In genomic region chr13:98371624-98372023, GRCh38 we compare ENCODE assay signal across 24 cellular contexts.
DNase-seq lines count a peak whose midpoint lies in the region; ATAC-seq and TF ChIP-seq lines count a peak whose summit lies in the region.
"Had no signal": no experiment of that assay in that cellular context is flagged by ENCODE, and none has a peak within 500 bp of the region (broad histone marks: within the 10 kb centered on the region; RNA-seq: fewer than 3 reads in every experiment).

No MANE protein-coding gene starts in this region.

- H3K9ac ChIP-seq in colonic mucosa (ENCODE audit: low read depth in 2 of 2, low read length in 2 of 2): no peak overlapping the region

- H3K4me3 Mint-ChIP-seq in nephron: peak overlapping the region in 2 of 3 experiments; percentile 43 to 52
- H3K4me3 Mint-ChIP-seq in CD4-positive, alpha-beta T cell: no peak overlapping the region
- H3K4me3 Mint-ChIP-seq: activated B cell treated with CpG ODN at 0.5 μM for 24 hours; neural crest cell; T-helper 2 cell treated with Interferon-gamma antibody and Interleukin-4, amounts not matched to agents 5 μg/mL and 100 μg/mL, for 36 hours had no signal

- H3K27ac ChIP-seq in right atrium auricular region (no peak overlapping the region), colonic mucosa (peak overlapping the region; percentile 27), transverse colon (peak overlapping the region; percentile 34 to 67 (median 58))
- no peak overlapping the region for H3K27ac ChIP-seq in CD4-positive, alpha-beta T cell (ENCODE audit: low read depth, low read length)
- H3K27ac ChIP-seq: A549, brain microvascular endothelial cell, RWPE1 had no signal

- no peak for DNase-seq in left ventricle myocardium superior
- DNase-seq in right atrium auricular region (ENCODE audit: low spot score): no peak
- DNase-seq in colonic mucosa: no peak
- DNase-seq in transverse colon: no peak
- no peak for DNase-seq in GF-D8 (lab: John Stamatoyannopoulos, UW)
- DNase-seq in CD4-positive, alpha-beta T cell: no peak
- DNase-seq: activated B cell treated with CpG ODN at 0.5 μM for 24 hours; activated CD4-positive, alpha-beta T cell treated with anti-CD3 and anti-CD28 coated beads, Interleukin-2, amount 50 U/mL, for 48 hours; activated effector memory CD4-positive, alpha-beta T cell treated with Interleukin-2 at 50 U/mL for 16 hours; COR-L47; DMS79; effector memory CD4-positive, alpha-beta T cell; NCI-H69; stimulated activated CD4-positive, alpha-beta T cell treated with anti-CD3 and anti-CD28 coated beads, Interleukin-12 subunit alpha, Interleukin-12 subunit beta, amount 100 ng/mL, for 4 hours had no signal

- peaks cover 4% of the 10 kb centered on the region for H3K27me3 Mint-ChIP-seq in nephron (ENCODE audit: low read depth)
- H3K27me3 Mint-ChIP-seq in CD4-positive, alpha-beta T cell: peaks cover 21% of the 10 kb centered on the region

- H3K4me1 ChIP-seq in right atrium auricular region (peaks cover 0 to 14% of the 10 kb centered on the region in 2 donors), colonic mucosa (no peaks in the 10 kb centered on the region), transverse colon (peaks cover 0 to 10% (median 3%) of the 10 kb centered on the region in 4 donors)
- H3K4me1 ChIP-seq: A549 had no signal

- H3K36me3 Mint-ChIP-seq in nephron (ENCODE audit: low read depth): peaks cover 83% of the 10 kb centered on the region
- H3K36me3 Mint-ChIP-seq in CD4-positive, alpha-beta T cell (ENCODE audit: low read depth): no peaks in the 10 kb centered on the region

- peaks cover 39% of the 10 kb centered on the region for H3K4me1 Mint-ChIP-seq in nephron
- no peaks in the 10 kb centered on the region for H3K4me1 Mint-ChIP-seq in CD4-positive, alpha-beta T cell (ENCODE audit: low read depth)
- H3K4me1 Mint-ChIP-seq: activated B cell treated with CpG ODN at 0.5 μM for 24 hours had no signal

- H3K4me3 ChIP-seq in right atrium auricular region (no peak overlapping the region), colonic mucosa (no peak overlapping the region), transverse colon (no peak overlapping the region)
- H3K4me3 ChIP-seq: A549, psoas muscle had no signal

- H3K9me3 Mint-ChIP-seq in nephron: peaks cover 13% of the 10 kb centered on the region
- peaks cover 3% of the 10 kb centered on the region for H3K9me3 Mint-ChIP-seq in CD4-positive, alpha-beta T cell

- no peak for TF ChIP-seq EP300 in transverse colon (IDR thresholded peaks at IDR 0.05; ENCODE audit: low read depth)

- in situ Hi-C loops in transverse colon (cut with MboI; ENCODE audit: low pct_ligation_motif_present in 1 of 4, low pct_unique_long_range_greater_than_20kb in 1 of 4, low sequenced_read_pairs in 3 of 4): no loop called here

- TF ChIP-seq POLR2A in transverse colon (IDR thresholded peaks at IDR 0.05): no peak

- CTCF ChIA-PET in CD4-positive, alpha-beta T cell (lab: Charles Lee): interaction anchor here (0.7 kb wide), 1 partner anchor 269 kb away, joined by 4 read pairs; no protein-coding TSS in a partner anchor

- peak overlapping the region; percentile 74 to 82 (median 81) for H3K27ac Mint-ChIP-seq in nephron
- H3K27ac Mint-ChIP-seq in CD4-positive, alpha-beta T cell: no peak overlapping the region
- H3K27ac Mint-ChIP-seq: activated B cell treated with CpG ODN at 0.5 μM for 24 hours; T-helper 2 cell treated with Interferon-gamma antibody and Interleukin-4, amounts not matched to agents 5 μg/mL and 100 μg/mL, for 36 hours had no signal

- ATAC-seq in left ventricle myocardium superior (peak; percentile 26), GM18498 (IDR thresholded peaks at IDR 0.05; ENCODE audit: unreplicated experiment) (no peak)
- no peak for ATAC-seq in CD4-positive, alpha-beta T cell (ENCODE audit: poor library complexity)
- ATAC-seq: A549, esophagus mucosa, SK-N-SH treated with all-trans-retinoic acid at 6 μM for 48 hours had no signal

- peaks cover 0 to 11% of the 10 kb centered on the region in 2 donors for H3K9me3 ChIP-seq in right atrium auricular region
- no peaks in the 10 kb centered on the region for H3K9me3 ChIP-seq in colonic mucosa
- H3K9me3 ChIP-seq in transverse colon: no peaks in the 10 kb centered on the region
- H3K9me3 ChIP-seq in CD4-positive, alpha-beta T cell (ENCODE audit: control insufficient read depth, low read length): no peaks in the 10 kb centered on the region

- POLR2A ChIA-PET in CD4-positive, alpha-beta T cell (lab: Charles Lee): no interaction called here

- 76 to 85% methylated on average over 3 to 4 of the region's 4 CpGs for WGBS in transverse colon (ENCODE audit: low coverage in 1 of 2), 2 donors

- TF ChIP-seq CTCF in right atrium auricular region (IDR thresholded peaks at IDR 0.05) (no peak), colonic mucosa (IDR thresholded peaks at IDR 0.05) (no peak), nephron (IDR thresholded peaks at IDR 0.05; ENCODE audit: unreplicated experiment in 3 of 3) (no peak), transverse colon (IDR thresholded peaks at IDR 0.05) (no peak)
- TF ChIP-seq CTCF in CD4-positive, alpha-beta T cell (IDR thresholded peaks at IDR 0.05): no peak

- intact Hi-C loops in left ventricle myocardium superior (cut with micrococcal nuclease): no loop called here
- intact Hi-C loops in colonic mucosa (cut with DNase I): no loop called here
- intact Hi-C loops in transverse colon (cut with DNase I; ENCODE audit: low total_unique reads): no loop called here
- intact Hi-C loops in CD4-positive, alpha-beta T cell (cut with DNase I, micrococcal nuclease): no loop called here

- H3K27me3 ChIP-seq in right atrium auricular region (no peaks in the 10 kb centered on the region), colonic mucosa (no peaks in the 10 kb centered on the region), transverse colon (no peaks in the 10 kb centered on the region)
- H3K27me3 ChIP-seq in CD4-positive, alpha-beta T cell (ENCODE audit: control insufficient read depth, insufficient read depth, low read length): no peaks in the 10 kb centered on the region
- H3K27me3 ChIP-seq: brain microvascular endothelial cell had no signal

- H3K36me3 ChIP-seq in right atrium auricular region (peaks cover 10% of the 10 kb centered on the region), colonic mucosa (no peaks in the 10 kb centered on the region), transverse colon (no peaks in the 10 kb centered on the region)
- H3K36me3 ChIP-seq: brain microvascular endothelial cell had no signal

Comparison
In these comparisons a context has a peak if more than half of its experiments do, and no peak if none do; other contexts are left out.
1. H3K27ac ChIP-seq: peak in colonic mucosa (single experiment) and transverse colon (4 of 4); none in right atrium auricular region (0 of 2) and CD4-positive, alpha-beta T cell (single experiment).